Comparison of ENCODE assay signal across 9 cellular contexts in the genomic region with DNA sequence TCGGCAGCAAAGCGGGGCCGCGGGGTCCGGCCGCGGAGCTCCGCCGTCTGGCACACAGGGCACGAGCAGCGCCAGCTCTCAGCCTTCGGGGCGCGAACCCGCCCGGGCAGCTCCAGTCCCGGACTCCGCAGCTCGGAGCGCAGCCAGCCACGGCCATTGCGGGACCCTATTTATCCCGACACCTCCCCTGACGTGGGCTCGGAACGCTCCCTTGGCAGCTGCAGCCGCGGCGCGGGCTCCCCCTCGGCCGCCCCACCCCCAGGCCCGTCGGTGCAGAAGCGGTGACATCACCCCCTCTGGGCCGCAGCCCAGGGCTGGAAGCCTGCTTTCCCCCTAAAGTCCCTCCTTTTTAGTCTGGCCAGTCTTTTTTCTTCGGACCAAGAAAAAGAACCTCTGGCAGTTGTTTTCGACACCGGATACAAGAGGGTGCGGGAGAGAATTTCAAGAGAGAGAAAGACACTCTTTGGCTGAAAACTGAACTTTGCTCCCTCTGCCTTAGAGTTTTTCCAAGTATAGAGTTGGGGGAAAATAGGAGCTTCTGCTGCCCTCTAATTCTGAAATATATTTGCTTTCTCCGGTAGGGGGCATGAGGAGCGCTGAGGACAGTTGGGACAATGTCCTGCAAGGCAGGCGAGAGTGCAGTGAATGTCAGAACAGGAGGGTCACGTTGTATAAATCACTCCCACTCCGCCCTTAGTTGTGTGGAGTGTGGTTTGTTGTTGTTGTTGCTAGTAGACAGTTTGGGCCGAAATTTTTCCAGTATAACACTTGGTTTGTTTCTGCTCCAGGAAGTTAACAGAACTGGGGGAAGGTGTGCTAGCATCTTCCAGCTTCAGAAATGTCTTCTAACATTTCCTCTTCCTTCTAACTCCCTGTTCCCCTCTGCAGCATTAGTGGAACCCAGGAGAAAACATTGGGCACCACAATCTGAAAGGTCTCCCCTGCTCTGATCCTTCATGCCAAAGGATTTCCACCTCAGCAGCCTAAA. TPM values are rescaled to one million over a fixed set of nuclear protein-coding genes. Genes with fewer than 3 reads are reported as not detected.
A peak's percentile ranks its signal among the peaks of the same experiment; 100 is the strongest.
DNase-seq lines count a peak whose midpoint lies in the region; ATAC-seq and TF ChIP-seq lines count a peak whose summit lies in the region.
"Had no signal": no experiment of that assay in that cellular context is flagged by ENCODE, and none has a peak within 500 bp of the region (broad histone marks: within the 10 kb centered on the region; RNA-seq: fewer than 3 reads in every experiment).

SFRP4 (minus strand) TSS at position 145 of the 988 bp plus-strand sequence. CDS start 280 bp downstream, outside the sequence.

- H3K27ac ChIP-seq in C4-2B (no peak within 1 kb of the TSS), SK-N-MC (no peak within 1 kb of the TSS), tibial artery (peak within 1 kb of the TSS; percentile 80 to 89)

- ATAC-seq in GM19023 (IDR thresholded peaks at IDR 0.05; ENCODE audit: unreplicated experiment), result peak; percentile 31
- no peak for ATAC-seq in HG02763 (IDR thresholded peaks at IDR 0.05; ENCODE audit: unreplicated experiment)

- H3K36me3 ChIP-seq in SK-N-MC (ENCODE audit: insufficient read depth, low read length), result no peaks in the 10 kb centered on the region
- H3K36me3 ChIP-seq in tibial artery, result no peaks in the 10 kb centered on the region

- intact Hi-C loops in tibial artery (cut with DNase I; ENCODE audit: low total_unique reads), result loop anchor here (2.0 kb wide), 1 partner anchor 262 kb away; the partner anchor contains the start of gene STARD3NL

- peak; percentile 88 for TF ChIP-seq CTCF in C4-2B (conservative IDR thresholded peaks at IDR 0.05)
- TF ChIP-seq CTCF in epithelial cell of esophagus (IDR thresholded peaks at IDR 0.05; ENCODE audit: insufficient read depth, low read depth, low read length, missing control alignments), result peak; percentile 54
- peak; percentile 70 to 78 for TF ChIP-seq CTCF in tibial artery (IDR thresholded peaks at IDR 0.05)

- H3K4me1 ChIP-seq in tibial artery, result peaks cover 0 to 30% (median 22%) of the 10 kb centered on the region in 4 donors

- H3K9ac ChIP-seq in SK-N-MC (ENCODE audit: insufficient read length), result peak within 1 kb of the TSS; percentile 44

- H3K4me3 ChIP-seq in SK-N-MC (peak within 1 kb of the TSS; percentile 69), epithelial cell of esophagus (ENCODE audit: low read length) (no peak within 1 kb of the TSS), tibial artery (peak within 1 kb of the TSS; percentile 66 to 86)

- no peak for DNase-seq in SK-N-MC (ENCODE audit: low read depth, low spot score)
- peak; percentile 36 for DNase-seq in epithelial cell of esophagus (ENCODE audit: low read depth)
- DNase-seq in mesenteric fat pad (ENCODE audit: low spot score), result no peak
- peak; percentile 69 to 84 for DNase-seq in tibial artery

- H3K27me3 ChIP-seq in tibial artery, result no peaks in the 10 kb centered on the region

- H3K9me3 ChIP-seq in SK-N-MC (ENCODE audit: low read depth, low read length) (no peaks in the 10 kb centered on the region), tibial artery (no peaks in the 10 kb centered on the region)

- TF ChIP-seq RAD21 in Ishikawa (IDR thresholded peaks at IDR 0.05; ENCODE audit: low read depth), result peak; percentile 47

- no peak for TF ChIP-seq EP300 in Ishikawa (IDR thresholded peaks at IDR 0.05; ENCODE audit: borderline replicate concordance)

TF ChIP-seq in Ishikawa, 13 proteins besides CTCF, POLR2A, EP300 and RAD21:
- TF ChIP-seq TEAD4 (IDR thresholded peaks at IDR 0.05) (no peak), TCF12 (IDR thresholded peaks at IDR 0.05; ENCODE audit: low read depth) (no peak), ZBTB7A (IDR thresholded peaks at IDR 0.05; ENCODE audit: low read depth) (no peak), CREB1 (IDR thresholded peaks at IDR 0.05; ENCODE audit: low read depth) (no peak), CEBPB (IDR thresholded peaks at IDR 0.05) (no peak), EGR1 (IDR thresholded peaks at IDR 0.05) (no peak), TAF1 (IDR thresholded peaks at IDR 0.05; ENCODE audit: low read depth) (no peak), YY1 (IDR thresholded peaks at IDR 0.05; ENCODE audit: low read depth) (no peak), MAX (IDR thresholded peaks at IDR 0.05) (no peak), FOXM1 (IDR thresholded peaks at IDR 0.05; ENCODE audit: borderline replicate concordance, low read depth) (no peak)
- TF ChIP-seq, protein P1, sequence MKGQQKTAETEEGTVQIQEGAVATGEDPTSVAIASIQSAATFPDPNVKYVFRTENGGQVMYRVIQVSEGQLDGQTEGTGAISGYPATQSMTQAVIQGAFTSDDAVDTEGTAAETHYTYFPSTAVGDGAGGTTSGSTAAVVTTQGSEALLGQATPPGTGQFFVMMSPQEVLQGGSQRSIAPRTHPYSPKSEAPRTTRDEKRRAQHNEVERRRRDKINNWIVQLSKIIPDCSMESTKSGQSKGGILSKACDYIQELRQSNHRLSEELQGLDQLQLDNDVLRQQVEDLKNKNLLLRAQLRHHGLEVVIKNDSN (IDR thresholded peaks at IDR 0.05), result no peak

RNA-seq across cellular contexts. Expression of gene SFRP4, which starts in this region (rescaled TPM):
- 64.3 TPM for total RNA-seq in mesenteric fat pad
- total RNA-seq: T-helper 2 cell treated with Interferon-gamma antibody and Interleukin-4, amounts not matched to agents 100 ng/mL and 5 ng/mL, for 36 hours had no signal

Comparison
In these comparisons a context has a peak if more than half of its experiments do, and no peak if none do; other contexts are left out.
1. H3K27ac ChIP-seq: peak in tibial artery (2 of 2); none in C4-2B (single experiment) and SK-N-MC (single experiment).
2. DNase-seq: peak in epithelial cell of esophagus (single experiment) and tibial artery (2 of 2); none in SK-N-MC (single experiment) and mesenteric fat pad (single experiment).
3. Peak in every context shown above with its lines, with median percentiles within 50 percentile points of each other: CTCF ChIP-seq.